ENCODE assay signal across 14 cellular contexts in the genomic region with DNA sequence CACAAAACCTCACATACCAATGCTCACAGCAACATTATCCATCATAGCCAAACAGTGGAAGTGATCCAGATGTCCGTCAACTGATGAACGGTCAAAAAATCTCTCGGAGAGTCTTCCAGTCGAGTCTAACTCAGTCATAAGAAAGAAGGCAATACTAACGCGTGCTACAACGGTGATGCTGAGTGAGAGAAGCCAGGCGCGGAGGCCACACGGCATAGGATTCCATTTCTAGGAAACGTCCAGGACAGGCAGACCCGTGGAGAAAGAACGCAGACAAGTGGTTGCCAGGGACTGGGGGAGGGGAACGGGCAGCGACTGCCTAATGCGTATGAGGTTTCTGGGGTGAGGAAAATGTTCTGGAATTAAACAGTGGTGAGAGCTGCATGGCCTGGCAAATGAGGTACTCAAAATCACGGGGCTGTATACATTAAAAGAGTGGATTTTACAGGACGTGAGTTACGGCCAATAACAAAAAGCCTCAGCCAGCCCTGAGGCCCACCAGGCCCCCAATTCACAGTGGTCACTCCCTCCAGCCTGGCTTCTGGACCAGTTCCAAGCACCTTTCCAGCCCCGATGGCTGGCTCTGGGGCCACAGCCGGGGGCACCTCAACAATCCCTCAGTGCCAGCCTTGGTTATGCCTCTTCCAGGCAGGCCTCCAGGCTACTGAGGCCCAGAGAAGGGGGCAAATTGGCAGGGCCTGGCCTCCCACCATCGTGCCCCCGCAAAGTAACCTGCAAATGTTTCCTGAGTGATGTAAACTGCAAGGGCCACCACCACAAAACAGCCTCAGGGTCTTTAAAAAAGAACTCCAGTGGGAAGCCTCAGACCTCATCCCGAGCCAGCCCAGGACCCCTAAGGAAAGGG. TPM values are rescaled to one million over a fixed set of nuclear protein-coding genes. Genes with fewer than 3 reads are reported as not detected.
DNase-seq lines count a peak whose midpoint lies in the region; ATAC-seq and TF ChIP-seq lines count a peak whose summit lies in the region.
"Had no signal": no experiment of that assay in that cellular context is flagged by ENCODE, and none has a peak within 500 bp of the region (broad histone marks: within the 10 kb centered on the region; RNA-seq: fewer than 3 reads in every experiment).

No MANE protein-coding gene starts in this region.

- H3K9me3 ChIP-seq in NT2/D1 (ENCODE audit: insufficient read depth, low read length) (no peaks in the 10 kb centered on the region), colonic mucosa (no peaks in the 10 kb centered on the region)
- H3K9me3 ChIP-seq: pancreas had no signal

- H3K27ac Mint-ChIP-seq in T-helper 2 cell treated with Interferon-gamma antibody and Interleukin-4, amounts not matched to agents 5 μg/mL and 100 μg/mL, for 36 hours, result no peak overlapping the region
- H3K27ac Mint-ChIP-seq: stimulated activated naive CD8-positive, alpha-beta T cell treated with anti-CD3 and anti-CD28 coated beads, Interleukin-15, amount 100 ng/mL, for 72 hours had no signal

- H3K27ac ChIP-seq in colonic mucosa, result peak overlapping the region; percentile 28

- H3K27me3 ChIP-seq in NT2/D1 (ENCODE audit: insufficient read depth, insufficient read length), result peaks cover 11% of the 10 kb centered on the region
- H3K27me3 ChIP-seq in colonic mucosa, result peaks cover 10% of the 10 kb centered on the region
- H3K27me3 ChIP-seq: pancreas had no signal

- H3K36me3 ChIP-seq in NT2/D1 (ENCODE audit: insufficient read depth, insufficient read length, low read length) (peaks cover 35% of the 10 kb centered on the region), colonic mucosa (no peaks in the 10 kb centered on the region)
- H3K36me3 ChIP-seq: pancreas had no signal

- H3K36me3 Mint-ChIP-seq in T-helper 2 cell treated with Interferon-gamma antibody and Interleukin-4, amounts not matched to agents 5 μg/mL and 100 μg/mL, for 36 hours (ENCODE audit: low read depth), result no peaks in the 10 kb centered on the region
- H3K36me3 Mint-ChIP-seq: CD4-positive, CD25-positive, alpha-beta regulatory T cell had no signal

- peak; percentile 43 for ATAC-seq in sciatic nerve
- no peak for ATAC-seq in HG03460 (IDR thresholded peaks at IDR 0.05; ENCODE audit: unreplicated experiment)
- ATAC-seq: left colon; stimulated activated naive CD8-positive, alpha-beta T cell treated with anti-CD3 and anti-CD28 coated beads, Interleukin-15, amount 100 ng/mL, for 72 hours had no signal

- H3K9ac ChIP-seq in NT2/D1 (ENCODE audit: insufficient read length, low read depth) (peak overlapping the region; percentile 89), colonic mucosa (ENCODE audit: low read depth in 2 of 2, low read length in 2 of 2) (no peak overlapping the region)

- no peak overlapping the region for H3K4me3 Mint-ChIP-seq in T-helper 2 cell treated with Interferon-gamma antibody and Interleukin-4, amounts not matched to agents 5 μg/mL and 100 μg/mL, for 36 hours
- H3K4me3 Mint-ChIP-seq: stimulated activated naive CD8-positive, alpha-beta T cell treated with anti-CD3 and anti-CD28 coated beads, Interleukin-15, amount 100 ng/mL, for 72 hours had no signal

- TF ChIP-seq CTCF in colonic mucosa (IDR thresholded peaks at IDR 0.05), result no peak

- H3K9me3 Mint-ChIP-seq in T-helper 2 cell treated with Interferon-gamma antibody and Interleukin-4, amounts not matched to agents 5 μg/mL and 100 μg/mL, for 36 hours, result no peaks in the 10 kb centered on the region
- H3K9me3 Mint-ChIP-seq: CD4-positive, CD25-positive, alpha-beta regulatory T cell; stimulated activated naive CD8-positive, alpha-beta T cell treated with anti-CD3 and anti-CD28 coated beads, Interleukin-15, amount 100 ng/mL, for 72 hours had no signal

- H3K4me1 ChIP-seq in NT2/D1 (ENCODE audit: insufficient read depth, insufficient read length) (peaks cover 44% of the 10 kb centered on the region), colonic mucosa (peaks cover 18% of the 10 kb centered on the region)

- H3K4me1 Mint-ChIP-seq in T-helper 2 cell treated with Interferon-gamma antibody and Interleukin-4, amounts not matched to agents 5 μg/mL and 100 μg/mL, for 36 hours (ENCODE audit: low read depth), result peaks cover 5% of the 10 kb centered on the region

- no peak overlapping the region for H3K4me3 ChIP-seq in NT2/D1 (ENCODE audit: insufficient read length, low read depth)
- no peak overlapping the region for H3K4me3 ChIP-seq in colonic mucosa
- H3K4me3 ChIP-seq: pancreas had no signal

- no peak for DNase-seq in NT2/D1 (ENCODE audit: low read depth, low spot score)
- DNase-seq in colonic mucosa, result peak; percentile 20
- peak; percentile 57 for DNase-seq in left kidney (ENCODE audit: low read depth, low spot score)
- peak; percentile 62 for DNase-seq in sciatic nerve (ENCODE audit: low spot score)
- DNase-seq in T-helper 2 cell treated with Interferon-gamma antibody and Interleukin-4, amounts not matched to agents 5 μg/mL and 100 μg/mL, for 36 hours (ENCODE audit: low spot score), result no peak
- DNase-seq in putamen (ENCODE audit: low spot score), result no peak
- no peak for DNase-seq in activated naive CD4-positive, alpha-beta T cell treated with anti-CD3 and anti-CD28 coated beads, Interleukin-2, amount 50 U/mL, for 16 hours
- DNase-seq: CD4-positive, CD25-positive, alpha-beta regulatory T cell; NCI-H1048; NCI-H446 treated with DMSO at 0.1 percent for 48 hours had no signal

- peaks cover 21% of the 10 kb centered on the region for H3K27me3 Mint-ChIP-seq in T-helper 2 cell treated with Interferon-gamma antibody and Interleukin-4, amounts not matched to agents 5 μg/mL and 100 μg/mL, for 36 hours (ENCODE audit: low read depth)

- intact Hi-C loops in colonic mucosa (cut with DNase I), result loop anchor here (2.0 kb wide), 1 partner anchor 181 kb away; no protein-coding TSS in a partner anchor
- intact Hi-C loops in sciatic nerve (cut with DNase I), result no loop called here

RNA-seq across cellular contexts. Expression of a gene that starts 3.4 kb away (rescaled TPM):
- 1 to 10 TPM; 2.6 to 3.3 TPM for total RNA-seq in colonic mucosa
- 11.4 TPM for total RNA-seq in sciatic nerve

Comparison
In these comparisons a context has a peak if more than half of its experiments do, and no peak if none do; other contexts are left out.
1. DNase-seq: peak in colonic mucosa (single experiment), left kidney (single experiment) and sciatic nerve (single experiment); none in NT2/D1 (single experiment), T-helper 2 cell treated with Interferon-gamma antibody and Interleukin-4, amounts not matched to agents 5 μg/mL and 100 μg/mL, for 36 hours (single experiment), putamen (single experiment) and activated naive CD4-positive, alpha-beta T cell treated with anti-CD3 and anti-CD28 coated beads, Interleukin-2, amount 50 U/mL, for 16 hours (single experiment).